ENCODE assay signal across 25 cellular contexts in the genomic region with DNA sequence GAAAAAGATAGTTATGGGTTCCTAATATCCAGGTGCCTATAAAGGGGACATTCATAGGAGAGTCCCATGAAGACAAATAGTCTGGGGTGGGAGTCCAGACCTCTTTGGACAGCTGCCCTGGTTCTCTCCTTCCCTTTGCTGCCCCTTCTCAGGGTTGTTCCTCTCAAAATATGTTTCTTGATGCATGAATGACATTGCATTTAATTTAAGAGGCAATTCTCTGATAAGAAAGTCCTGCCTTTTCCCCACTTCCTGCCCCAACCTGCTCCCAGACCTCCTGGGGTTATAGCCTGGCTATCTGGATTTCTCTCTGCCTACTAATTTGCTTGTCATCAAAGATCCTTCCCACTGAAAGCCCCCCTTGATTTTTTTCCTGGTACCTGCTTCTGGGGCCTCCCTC.
"Had no signal": no experiment of that assay in that cellular context is flagged by ENCODE, and none has a peak within 500 bp of the region (broad histone marks: within the 10 kb centered on the region; RNA-seq: fewer than 3 reads in every experiment).

No MANE protein-coding gene starts in this region.

- H3K9me3 ChIP-seq: ovary, psoas muscle, right lobe of liver, sigmoid colon, thoracic aorta, thyroid gland, tibial nerve, upper lobe of right lung, uterus had no signal

- H3K27ac ChIP-seq: neural progenitor cell, ovary, parathyroid adenoma, psoas muscle, right lobe of liver, sigmoid colon, thoracic aorta, thyroid gland, tibial nerve, upper lobe of right lung, uterus had no signal

- DNase-seq: naive thymus-derived CD4-positive, alpha-beta T cell; natural killer cell; occipital lobe; ovary; posterior cingulate gyrus; psoas muscle; right cardiac atrium; right lobe of liver; sigmoid colon; small intestine; stimulated activated CD4-positive, alpha-beta T cell treated with anti-CD3 and anti-CD28 coated beads, Interleukin-15, amount 100 ng/mL, for 24 hours; stimulated activated CD4-positive, alpha-beta T cell treated with anti-CD3 and anti-CD28 coated beads, Interleukin-2, amount 100 ng/mL, for 24 hours; stimulated activated CD4-positive, alpha-beta T cell treated with anti-CD3 and anti-CD28 coated beads, Interleukin-2, amount 100 ng/mL, for 48 hours; stimulated activated CD4-positive, alpha-beta T cell treated with anti-CD3 and anti-CD28 coated beads, Interleukin-4, amount 100 ng/mL, for 24 hours; stimulated activated naive CD4-positive, alpha-beta T cell; stimulated activated naive CD8-positive, alpha-beta T cell treated with anti-CD3 and anti-CD28 coated beads, Interleukin-15, amount 100 ng/mL, for 72 hours; stimulated activated naive CD8-positive, alpha-beta T cell treated with anti-CD3 and anti-CD28 coated beads, Interleukin-15, Interleukin-2, amounts not matched to agents 100 U/mL and 50 U/mL, for 24 hours; thyroid gland; trophoblast cell; upper lobe of right lung; uterus had no signal

- H3K4me1 ChIP-seq: neural progenitor cell, parathyroid adenoma, psoas muscle, right lobe of liver, sigmoid colon, thyroid gland, tibial nerve, upper lobe of right lung, uterus had no signal

- H3K79me2 ChIP-seq: parathyroid adenoma had no signal

- H3K27me3 ChIP-seq: neural progenitor cell, ovary, right lobe of liver, sigmoid colon, thyroid gland, upper lobe of right lung, uterus had no signal

- H3K36me3 ChIP-seq: neural progenitor cell, ovary, right lobe of liver, sigmoid colon, thoracic aorta, thyroid gland, tibial nerve, upper lobe of right lung, uterus had no signal

- H3K4me2 ChIP-seq: neural progenitor cell had no signal

- H3K9ac ChIP-seq: neural progenitor cell, parathyroid adenoma had no signal

- H2AFZ ChIP-seq: neural progenitor cell, parathyroid adenoma had no signal

- H3K4me3 ChIP-seq: neural progenitor cell, ovary, psoas muscle, right lobe of liver, sigmoid colon, thoracic aorta, thyroid gland, tibial nerve, upper lobe of right lung, uterus had no signal
